8 cellular contexts compared by ENCODE assay signal in the genomic region with DNA sequence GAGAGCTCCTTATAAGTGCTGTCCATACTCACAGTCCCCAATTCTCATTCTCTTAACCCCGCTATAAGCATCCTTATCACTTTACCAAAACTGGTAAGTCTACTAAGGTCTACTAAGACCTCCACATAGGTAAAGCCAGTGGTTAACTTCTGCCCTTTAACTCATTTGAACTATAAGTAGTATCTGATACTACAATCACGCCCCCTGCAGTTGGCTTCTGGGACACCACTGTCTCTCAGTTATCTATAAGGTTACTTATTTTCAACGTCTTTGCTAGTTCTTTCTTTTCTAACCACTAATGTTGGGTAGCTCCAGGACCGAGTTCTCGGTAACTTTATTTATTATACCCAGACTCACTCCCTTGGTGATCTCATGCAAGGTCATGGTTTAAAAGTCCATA.
A peak's percentile ranks its signal among the peaks of the same experiment; 100 is the strongest.
DNase-seq lines count a peak whose midpoint lies in the region; ATAC-seq and TF ChIP-seq lines count a peak whose summit lies in the region.

No MANE protein-coding gene starts in this region.

- in situ Hi-C loops in ACHN (cut with HindIII; ENCODE audit: low pct_ligation_motif_present, low pct_unique_long_range_greater_than_20kb, low sequenced_read_pairs), result no loop called here

- TF ChIP-seq CTCF in RWPE1 (conservative IDR thresholded peaks at IDR 0.05; ENCODE audit: low read depth), result no peak
- TF ChIP-seq CTCF in epithelial cell of esophagus (IDR thresholded peaks at IDR 0.05; ENCODE audit: insufficient read depth, low read depth, low read length, missing control alignments), result peak; percentile 54

- peak; percentile 36 for DNase-seq in ACHN
- peak; percentile 4 for DNase-seq in RWPE1 (ENCODE audit: low spot score)
- DNase-seq in epithelial cell of esophagus (ENCODE audit: low read depth), result peak; percentile 65
- peak; percentile 26 to 50 for DNase-seq in stimulated activated CD4-positive, alpha-beta T cell treated with anti-CD3 and anti-CD28 coated beads, Interleukin-4, amount 100 ng/mL, for 48 hours (ENCODE audit: low read depth in 2 of 2)
- DNase-seq in cortex of kidney (lab: John Stamatoyannopoulos, UW), result no peak
- DNase-seq in hepatic stellate cell (ENCODE audit: low spot score), result no peak

- no peak overlapping the region for H3K27ac ChIP-seq in RWPE1

- no peak overlapping the region for H3K4me3 ChIP-seq in epithelial cell of esophagus (ENCODE audit: low read length)

- CTCF ChIA-PET in RWPE1 (lab: Yijun Ruan, JAX), result interaction anchor here (0.6 to 0.9 kb wide), 6 partner anchors 11 to 159 kb away, joined by 3 to 4 read pairs (median 3); no protein-coding TSS in a partner anchor

- ATAC-seq in GM19351 (IDR thresholded peaks at IDR 0.05; ENCODE audit: unreplicated experiment), result peak; percentile 63
- no peak for ATAC-seq in HG02973 (IDR thresholded peaks at IDR 0.05; ENCODE audit: unreplicated experiment)

- POLR2A ChIA-PET in RWPE1 (lab: Yijun Ruan, JAX; ENCODE audit: low non-redundant PET), result no interaction called here

Comparison
In these comparisons a context has a peak if more than half of its experiments do, and no peak if none do; other contexts are left out.
1. DNase-seq: peak in ACHN (single experiment), RWPE1 (single experiment), epithelial cell of esophagus (single experiment) and stimulated activated CD4-positive, alpha-beta T cell treated with anti-CD3 and anti-CD28 coated beads, Interleukin-4, amount 100 ng/mL, for 48 hours (2 of 2); none in cortex of kidney (single experiment) and hepatic stellate cell (single experiment).